ENCODE assay signal across 8 cellular contexts in the genomic region with DNA sequence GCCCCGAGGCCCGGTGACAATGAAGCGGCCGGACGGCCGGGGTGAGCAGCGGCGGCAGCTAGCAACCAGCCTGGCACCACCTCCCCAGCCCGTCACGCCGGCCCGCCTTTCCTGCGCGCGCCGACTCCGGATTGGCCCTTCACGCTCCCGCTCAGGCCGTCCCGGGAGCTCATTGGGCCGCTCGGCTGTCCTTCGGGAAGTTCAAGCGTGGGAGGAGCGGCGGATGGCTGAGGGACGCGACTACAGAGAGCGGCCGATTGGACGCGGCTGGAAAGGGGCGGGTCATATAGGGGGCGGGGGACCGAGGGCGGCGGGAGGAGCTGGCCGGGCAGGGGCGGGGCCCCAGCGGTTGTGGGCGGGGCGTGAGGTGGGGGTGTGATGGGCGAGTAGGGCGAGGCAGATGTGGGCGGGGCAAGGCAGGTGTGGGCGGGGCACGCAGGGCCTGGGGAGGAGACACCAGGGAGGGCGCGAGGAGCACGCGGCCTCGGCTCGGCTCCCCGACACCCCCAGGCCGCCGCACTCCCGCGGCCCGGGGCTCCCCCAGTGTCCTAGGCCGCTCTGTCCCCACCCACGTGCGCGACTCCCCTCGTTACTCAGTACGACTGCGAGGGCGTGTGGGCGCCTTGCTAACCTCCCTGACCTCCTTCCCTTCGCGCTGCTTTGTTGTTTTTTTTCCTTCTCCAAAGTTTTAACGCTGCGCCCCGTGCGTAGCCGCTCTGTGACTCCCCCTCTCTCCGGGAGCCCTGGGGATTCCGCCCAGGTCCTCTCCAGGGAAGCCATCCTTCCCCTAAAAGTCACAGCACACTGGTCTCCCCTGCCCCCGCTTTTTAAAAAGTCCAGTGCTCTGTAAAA. TPM values are rescaled to one million over a fixed set of nuclear protein-coding genes. Genes with fewer than 3 reads are reported as not detected.
DNase-seq lines count a peak whose midpoint lies in the region; TF ChIP-seq lines count a peak whose summit lies in the region.

Gene CEP131 (minus strand): TSS at position 60 of the 852 bp plus-strand sequence. CDS start 2,909 bp downstream, outside the sequence.

- no peak within 1 kb of the TSS for H3K27ac ChIP-seq in SJSA1

- peak; percentile 92 for DNase-seq in GF-D8 (lab: John Stamatoyannopoulos, UW)
- DNase-seq in HFF-Myc (ENCODE audit: extremely low read depth, low read depth), result peak; percentile 90
- peak; percentile 96 for DNase-seq in MV-4-11 (lab: John Stamatoyannopoulos, UW)
- peak; percentile 98 to 100 for DNase-seq in SJSA1 (ENCODE audit: low read depth in 1 of 2, low spot score in 2 of 2)
- DNase-seq in activated naive CD4-positive, alpha-beta T cell (lab: John Stamatoyannopoulos, UW), result peak; percentile 99 to 100 (median 100)
- peak; percentile 95 for DNase-seq in foreskin melanocyte
- DNase-seq in stromal cell of bone marrow (ENCODE audit: low read depth), result peak; percentile 96

- peak within 1 kb of the TSS; percentile 70 for H2AFZ ChIP-seq in neuron (ENCODE audit: low read depth, low read length)

- H3K27me3 ChIP-seq in SJSA1 (replicated peaks), result no peaks in the 10 kb centered on the region
- no peaks in the 10 kb centered on the region for H3K27me3 ChIP-seq in neuron (ENCODE audit: insufficient read depth, low read length)

- H3K4me1 ChIP-seq in SJSA1 (replicated peaks) (peaks cover 19% of the 10 kb centered on the region), neuron (ENCODE audit: insufficient read depth, low read length) (peaks cover 15% of the 10 kb centered on the region)

- H3K4me3 ChIP-seq in HFF-Myc (replicated peaks; ENCODE audit: low read depth, low read length), result peak within 1 kb of the TSS; percentile 78
- peak within 1 kb of the TSS; percentile 80 for H3K4me3 ChIP-seq in SJSA1
- H3K4me3 ChIP-seq in neuron (ENCODE audit: low read length), result peak within 1 kb of the TSS; percentile 78

- no peak for TF ChIP-seq CTCF in HFF-Myc (IDR thresholded peaks at IDR 0.05; ENCODE audit: low read depth, low read length, missing control alignments)

- H3K36me3 ChIP-seq in SJSA1, result peaks cover 18% of the 10 kb centered on the region; the same call in 1 of the 2 replicates
- H3K36me3 ChIP-seq in neuron (ENCODE audit: insufficient read depth, low read length), result peaks cover 18% of the 10 kb centered on the region

- H3K9me3 ChIP-seq in SJSA1 (replicated peaks) (no peaks in the 10 kb centered on the region; the same call in 1 of the 2 replicates), neuron (ENCODE audit: low read length) (no peaks in the 10 kb centered on the region)

RNA-seq across cellular contexts. Expression of gene CEP131, which starts in this region (rescaled TPM):
- 31.7 and 38.2 TPM in 2 replicates for total RNA-seq in SJSA1 (2014; rRNA removed; shearing (Covaris generic))
